23 cellular contexts compared by ENCODE assay signal in the genomic region with DNA sequence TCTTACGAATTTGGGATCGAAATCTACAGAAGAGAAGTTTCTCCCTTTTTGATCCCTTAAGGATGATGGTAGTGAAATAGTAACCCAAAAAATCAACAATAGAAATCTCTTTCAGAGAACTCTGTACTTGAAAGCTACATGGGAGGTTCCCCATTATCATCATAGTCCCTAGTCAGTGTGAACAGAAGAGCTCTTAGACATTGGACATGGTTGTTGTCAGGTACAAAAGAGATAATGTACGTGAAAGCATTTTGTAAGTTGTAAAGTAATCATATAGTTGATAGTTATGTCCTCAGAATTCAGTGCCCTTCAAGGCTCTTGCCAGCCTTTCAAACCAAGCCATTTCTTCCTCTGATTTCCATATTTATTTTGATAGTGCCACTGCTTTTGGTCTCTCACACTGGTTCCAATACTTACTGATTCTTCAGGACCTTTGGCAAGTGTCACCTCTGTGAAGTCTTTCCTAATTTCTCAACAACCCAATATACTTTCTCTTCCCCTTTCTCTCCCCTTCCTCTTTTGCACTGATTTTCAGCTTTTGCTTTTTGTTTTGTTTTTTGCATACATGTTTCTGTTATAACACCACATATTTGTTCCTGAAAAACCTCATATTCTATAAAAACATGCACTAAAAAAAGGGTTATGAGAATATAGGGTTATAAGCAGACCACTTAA. TPM values are rescaled to one million over a fixed set of nuclear protein-coding genes. Genes with fewer than 3 reads are reported as not detected.
DNase-seq lines count a peak whose midpoint lies in the region; ATAC-seq, FAIRE-seq and TF ChIP-seq lines count a peak whose summit lies in the region.
"Had no signal": no experiment of that assay in that cellular context is flagged by ENCODE, and none has a peak within 500 bp of the region (broad histone marks: within the 10 kb centered on the region; RNA-seq: fewer than 3 reads in every experiment).

No MANE protein-coding gene starts in this region.

- H3K27ac ChIP-seq in DOHH2 (ENCODE audit: low read depth, low read length) (no peak overlapping the region), HEK293 (ENCODE audit: extremely low read depth, low read depth, low read length) (no peak overlapping the region), OCI-LY7 (ENCODE audit: low read depth, low read length, poor library complexity, severe bottlenecking) (peak overlapping the region; percentile 47)
- H3K27ac ChIP-seq: suprapubic skin had no signal

- no peaks in the 10 kb centered on the region for H3K79me2 ChIP-seq in DOHH2 (ENCODE audit: control insufficient read depth, low read length)
- H3K79me2 ChIP-seq in OCI-LY7 (ENCODE audit: insufficient read depth, low read depth, low read length): no peaks in the 10 kb centered on the region

- CTCF ChIA-PET in HEK293 (lab: Yijun Ruan, JAX): interaction anchor here (1.0 kb wide), 1 partner anchor 72 kb away, joined by 3 read pairs; no protein-coding TSS in a partner anchor
- CTCF ChIA-PET in OCI-LY7 (lab: Charles Lee; ENCODE audit: unreplicated experiment): no interaction called here

- H2AFZ ChIP-seq in OCI-LY7 (ENCODE audit: low read length): no peak overlapping the region

- H3K9me2 ChIP-seq in DOHH2 (replicated peaks; ENCODE audit: control insufficient read depth, low read length) (no peaks in the 10 kb centered on the region), OCI-LY7 (ENCODE audit: insufficient read depth, low read length) (no peaks in the 10 kb centered on the region)
- H3K9me2 ChIP-seq: SK-N-SH had no signal

- peak overlapping the region; percentile 42 for H3K4me2 ChIP-seq in DOHH2 (ENCODE audit: low read length)
- H3K4me2 ChIP-seq in OCI-LY7 (ENCODE audit: low read length): peak overlapping the region; percentile 40
- H3K4me2 ChIP-seq: SK-N-SH had no signal

- POLR2A ChIA-PET in HEK293 (lab: Yijun Ruan, JAX) (no interaction called here), OCI-LY7 (lab: Charles Lee) (interaction anchor here (0.6 kb wide), 1 partner anchor 62 kb away, joined by 4 read pairs; no protein-coding TSS in a partner anchor)

- H4K20me1 ChIP-seq in DOHH2 (ENCODE audit: control insufficient read depth, insufficient read depth, low read depth, low read length) (no peaks in the 10 kb centered on the region), OCI-LY7 (ENCODE audit: insufficient read depth, low read length) (no peaks in the 10 kb centered on the region)

- no peak for ATAC-seq in HG02885 (IDR thresholded peaks at IDR 0.05; ENCODE audit: poor library complexity, unreplicated experiment)

- FAIRE-seq in urothelium cell line (lab: Jason Lieb, UNC): no peak
- FAIRE-seq: islet of Langerhans had no signal

- TF ChIP-seq CTCF in DOHH2 (IDR thresholded peaks at IDR 0.05; ENCODE audit: low read depth, low read length, poor library complexity, severe bottlenecking) (no peak), HEK293 (tag by site-specific recombination; IDR thresholded peaks at IDR 0.05) (no peak), OCI-LY7 (conservative IDR thresholded peaks at IDR 0.05; ENCODE audit: low read length) (no peak)

- H3K36me3 ChIP-seq in DOHH2 (ENCODE audit: control insufficient read depth, low read length) (peaks cover 34% of the 10 kb centered on the region), HEK293 (ENCODE audit: control insufficient read depth in 2 of 2, insufficient read depth in 1 of 2, low read length in 2 of 2) (peaks cover 53 to 87% of the 10 kb centered on the region in 2 experiments), OCI-LY7 (ENCODE audit: insufficient read depth, low read length) (peaks cover 73% of the 10 kb centered on the region)

- H3K4me3 ChIP-seq in DOHH2 (ENCODE audit: low read length) (no peak overlapping the region), HEK293 (ENCODE audit: low read depth, low read length) (no peak overlapping the region), OCI-LY7 (ENCODE audit: low read depth, low read length, poor library complexity, severe bottlenecking) (no peak overlapping the region)
- H3K4me3 ChIP-seq: heart left ventricle, suprapubic skin had no signal

- H3K27me3 ChIP-seq in DOHH2 (ENCODE audit: control insufficient read depth, low read length): no peaks in the 10 kb centered on the region
- H3K27me3 ChIP-seq: heart left ventricle, suprapubic skin had no signal

- DNase-seq in OCI-LY7 (ENCODE audit: low spot score) (peak; percentile 44), medulla oblongata (ENCODE audit: extremely low spot score) (peak; percentile 32), foreskin melanocyte (no peak), DMS153 (lab: John Stamatoyannopoulos, UW) (no peak), urothelium cell line (ENCODE audit: low spot score) (no peak)
- DNase-seq: activated CD4-positive, alpha-beta T cell treated with anti-CD3 and anti-CD28 coated beads for 4 hours; activated CD8-positive, alpha-beta memory T cell treated with anti-CD3 and anti-CD28 coated beads, Interleukin-2, amount 50 U/mL, for 4 hours; activated gamma-delta T cell treated with Interleukin-2 at 50 U/mL for 16 hours; anterior cingulate cortex; endodermal cell; GDM1; GOT3; heart left ventricle; mammary epithelial cell; NCI-H1105; NCI-H526; SK-N-SH; stimulated activated CD4-positive, alpha-beta T cell treated with anti-CD3 and anti-CD28 coated beads, Interleukin-2, amount 100 ng/mL, for 48 hours had no signal

- no TSS peak for BruUV-seq in OCI-LY7 (replicated peaks; lab: Mats Ljungman, UMichigan)

- intact Hi-C loops in OCI-LY7 (cut with micrococcal nuclease; ENCODE audit: unreplicated experiment): no loop called here

- H3K4me1 ChIP-seq in DOHH2 (ENCODE audit: control insufficient read depth, low read length): peaks cover 16% of the 10 kb centered on the region
- no peaks in the 10 kb centered on the region for H3K4me1 ChIP-seq in HEK293 (ENCODE audit: control insufficient read depth, insufficient read depth, low read length)
- peaks cover 21% of the 10 kb centered on the region for H3K4me1 ChIP-seq in OCI-LY7 (ENCODE audit: insufficient read depth, low read length, poor library complexity, severe bottlenecking)
- H3K4me1 ChIP-seq: suprapubic skin had no signal

- 0 out of 2 replicates have a peak, but pooled peaks cover 2% of the 10 kb centered on the region for H3F3A ChIP-seq in DOHH2 (ENCODE audit: control insufficient read depth, insufficient read depth)

- H3K9me3 ChIP-seq in DOHH2 (ENCODE audit: control insufficient read depth, insufficient read depth, low read length): no peaks in the 10 kb centered on the region
- no peaks in the 10 kb centered on the region for H3K9me3 ChIP-seq in HEK293 (ENCODE audit: control insufficient read depth, insufficient read depth, low read depth, low read length)
- H3K9me3 ChIP-seq in OCI-LY7 (ENCODE audit: low read length): no peaks in the 10 kb centered on the region
- H3K9me3 ChIP-seq: heart left ventricle, SK-N-SH, suprapubic skin had no signal

TF ChIP-seq in HEK293, 187 proteins besides CTCF, POLR2A, EP300 and RAD21:
- TF ChIP-seq RBAK (tag by site-specific recombination; IDR thresholded peaks at IDR 0.05): no peak
- peak; percentile 65; the same call in 1 of the 2 replicates for TF ChIP-seq PRDM1 (tag by site-specific recombination; IDR thresholded peaks at IDR 0.05)

RNA-seq across cellular contexts. Expression of a gene that starts 22.4 kb away (rescaled TPM):
- total RNA-seq in OCI-LY7 (2014; rRNA removed; shearing (Covaris generic)): 38.9 and 40.2 TPM in 2 replicates
- 54.4 and 58.2 TPM in 2 replicates for total RNA-seq in OCI-LY7 (2022)

RNA-seq across cellular contexts. Expression of a gene that starts 59.7 kb away (rescaled TPM):
- total RNA-seq in OCI-LY7 (2014; rRNA removed; shearing (Covaris generic)): 122 and 127 TPM in 2 replicates
- 75.5 and 82.4 TPM in 2 replicates for total RNA-seq in OCI-LY7 (2022)

Comparison
In these comparisons a context has a peak if more than half of its experiments do, and no peak if none do; other contexts are left out.
1. DNase-seq: peak in OCI-LY7 (single experiment) and medulla oblongata (single experiment); none in foreskin melanocyte (single experiment), DMS153 (single experiment) and urothelium cell line (single experiment).